Comparison of ENCODE assay signal across 1 cellular context in the genomic region with DNA sequence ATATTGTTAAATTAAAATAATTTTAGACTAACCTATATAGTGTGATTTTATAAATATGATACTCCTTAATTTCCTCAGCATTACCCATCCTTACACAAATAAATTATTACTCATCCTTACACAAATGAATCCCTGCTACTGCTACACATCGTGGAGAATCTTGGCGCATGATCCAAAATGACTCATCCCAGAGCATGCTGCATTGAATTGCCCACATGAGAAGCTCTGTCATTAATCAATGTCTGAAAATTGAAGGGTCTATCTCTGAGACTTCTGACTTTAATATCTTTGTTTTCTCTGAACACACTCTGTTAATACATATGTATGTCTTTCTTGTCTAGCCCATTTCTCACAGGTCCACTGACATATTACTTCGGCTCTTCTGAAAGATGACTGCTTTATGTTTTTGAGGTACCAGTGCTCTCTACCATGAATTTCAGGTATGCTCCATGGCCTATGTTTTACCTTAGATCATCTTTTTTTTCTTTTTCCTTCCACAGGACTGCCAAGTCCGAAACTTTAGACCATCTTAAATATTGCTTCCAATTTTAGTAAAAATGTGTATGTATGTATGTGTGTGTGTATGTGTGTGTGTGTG.
TF ChIP-seq lines count a peak whose summit lies in the region.

No MANE protein-coding gene starts in this region.

TF ChIP-seq in K562, 482 proteins besides CTCF, POLR2A, EP300 and RAD21 (continued from another document):
- TF ChIP-seq, protein P1, sequence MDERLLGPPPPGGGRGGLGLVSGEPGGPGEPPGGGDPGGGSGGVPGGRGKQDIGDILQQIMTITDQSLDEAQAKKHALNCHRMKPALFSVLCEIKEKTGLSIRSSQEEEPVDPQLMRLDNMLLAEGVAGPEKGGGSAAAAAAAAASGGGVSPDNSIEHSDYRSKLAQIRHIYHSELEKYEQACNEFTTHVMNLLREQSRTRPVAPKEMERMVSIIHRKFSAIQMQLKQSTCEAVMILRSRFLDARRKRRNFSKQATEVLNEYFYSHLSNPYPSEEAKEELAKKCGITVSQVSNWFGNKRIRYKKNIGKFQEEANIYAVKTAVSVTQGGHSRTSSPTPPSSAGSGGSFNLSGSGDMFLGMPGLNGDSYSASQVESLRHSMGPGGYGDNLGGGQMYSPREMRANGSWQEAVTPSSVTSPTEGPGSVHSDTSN (CRISPR knock-in tag; IDR thresholded peaks at IDR 0.05; ENCODE audit: low read depth), result no peak
- TF ChIP-seq, protein P1 (tag; conservative IDR thresholded peaks at IDR 0.05; ENCODE audit: low read depth), result 0 out of 2 replicates have a peak, but pooled peaks have one; percentile 47
TF ChIP-seq in K562: peak in this region for 6.
